Comparison of ENCODE assay signal across 1 cellular context in genomic region chrX:130304587-130305368, GRCh38.
TF ChIP-seq lines count a peak whose summit lies in the region.

No MANE protein-coding gene starts in this region.

TF ChIP-seq in GM12878, 131 proteins besides CTCF, POLR2A, EP300 and RAD21 (continued from another document):
- no peak for TF ChIP-seq NKRF (conservative IDR thresholded peaks at IDR 0.05)
